Comparison of ENCODE assay signal across 8 cellular contexts in the genomic region with DNA sequence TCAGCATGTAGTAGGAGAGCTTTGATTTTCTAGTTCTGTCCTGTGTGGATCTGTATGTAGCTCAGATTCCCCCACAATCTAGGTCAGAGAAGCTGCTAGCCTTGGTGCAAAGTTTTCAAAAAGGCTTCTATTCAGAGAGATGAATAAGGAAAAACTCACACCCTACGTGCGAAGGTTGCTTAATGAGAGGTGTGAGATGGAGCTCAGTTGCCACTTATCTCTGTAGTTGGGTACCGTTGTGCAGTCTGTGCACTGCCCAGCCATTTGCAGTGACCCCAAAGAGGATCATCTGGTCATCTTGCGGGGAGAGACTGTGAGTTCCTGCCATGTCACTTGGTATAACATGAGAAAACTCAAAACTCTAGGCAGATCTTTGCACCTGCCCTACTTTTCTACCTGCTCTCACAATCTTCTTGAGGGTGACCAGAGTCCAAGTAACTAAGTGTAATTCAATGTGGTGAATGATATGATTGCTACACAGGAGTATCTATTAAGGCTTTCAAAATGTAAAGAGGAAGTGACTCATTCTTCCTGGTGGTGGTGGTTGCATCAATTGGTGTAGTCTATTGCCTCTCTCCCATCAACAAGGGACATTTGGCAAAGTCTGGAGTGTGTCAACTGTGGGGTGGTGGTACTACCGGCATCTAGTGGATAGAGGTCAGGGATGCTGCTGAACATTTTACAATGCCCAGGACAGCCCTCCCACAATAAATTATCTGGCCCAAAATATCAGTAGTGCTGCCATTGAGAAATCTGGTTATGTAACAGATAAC.
DNase-seq lines count a peak whose midpoint lies in the region; ATAC-seq, FAIRE-seq and TF ChIP-seq lines count a peak whose summit lies in the region.

No MANE protein-coding gene starts in this region.

- no peaks in the 10 kb centered on the region for H3K27me3 Mint-ChIP-seq in activated naive CD4-positive, alpha-beta T cell treated with anti-CD3 and anti-CD28 coated beads for 36 hours (ENCODE audit: low read depth)

- H3K4me3 ChIP-seq in heart right ventricle, result no peak overlapping the region

- no peaks in the 10 kb centered on the region for H3K27me3 ChIP-seq in heart right ventricle

- CTCF ChIA-PET in activated naive CD4-positive, alpha-beta T cell treated with anti-CD3 and anti-CD28 coated beads for 36 hours (lab: Charles Lee), result interaction anchor here (0.9 to 2.5 kb wide), 2 partner anchors 11 to 305 kb away, joined by 3 to 9 read pairs; no protein-coding TSS in a partner anchor

- H3K4me1 ChIP-seq in heart right ventricle, result peaks cover 0 to 64% (median 5%) of the 10 kb centered on the region in 9 donors

- H3K27ac ChIP-seq in heart right ventricle, result peak overlapping the region in 1 of 10 donors; percentile 17

- 82 to 87% methylated on average over 5 of the region's 5 CpGs for WGBS in heart right ventricle, 2 donors

- no peaks in the 10 kb centered on the region for H3K36me3 ChIP-seq in heart right ventricle

- H3K4me3 Mint-ChIP-seq in activated naive CD4-positive, alpha-beta T cell treated with anti-CD3 and anti-CD28 coated beads for 36 hours, result no peak overlapping the region

- peak; percentile 50 for DNase-seq in activated naive CD4-positive, alpha-beta T cell treated with anti-CD3 and anti-CD28 coated beads for 36 hours
- DNase-seq in activated naive CD4-positive, alpha-beta T cell treated with anti-CD3 and anti-CD28 coated beads, Interleukin-2, amount 50 U/mL, for 16 hours, result no peak
- peak; percentile 56 to 57 for DNase-seq in Kasumi-1 (lab: John Stamatoyannopoulos, UW)
- peak; percentile 19 for DNase-seq in activated T-cell treated with anti-CD3 and anti-CD28 coated beads, Interleukin-2, amount 50 U/mL, for 1 hour
- DNase-seq in heart right ventricle, result no peak
- DNase-seq in urothelium cell line (ENCODE audit: low spot score), result peak; percentile 35
- no peak for DNase-seq in NCI-H524 (lab: John Stamatoyannopoulos, UW)

- no peak for FAIRE-seq in urothelium cell line (lab: Jason Lieb, UNC)

- H3K4me1 Mint-ChIP-seq in activated naive CD4-positive, alpha-beta T cell treated with anti-CD3 and anti-CD28 coated beads for 36 hours (ENCODE audit: low read depth), result peaks cover 17% of the 10 kb centered on the region

- intact Hi-C loops in activated naive CD4-positive, alpha-beta T cell treated with anti-CD3 and anti-CD28 coated beads for 36 hours (cut with micrococcal nuclease), result loop anchor here (1.0 to 10.0 kb wide), 4 partner anchors 59 to 568 kb away; a partner anchor contains a TSS
- intact Hi-C loops in heart right ventricle (cut with DNase I), result loop anchor here in 2 of 10 donors (10.0 kb wide), 2 partner anchors 222 to 542 kb away; a partner anchor contains a TSS

- ATAC-seq in heart right ventricle (peak in 5 of 8 donors; percentile 39 to 86 (median 49)), GM18520 (IDR thresholded peaks at IDR 0.05; ENCODE audit: unreplicated experiment) (no peak)

- no peaks in the 10 kb centered on the region for H3K36me3 Mint-ChIP-seq in activated naive CD4-positive, alpha-beta T cell treated with anti-CD3 and anti-CD28 coated beads for 36 hours (ENCODE audit: low read depth)

- H3K9me3 ChIP-seq in heart right ventricle, result no peaks in the 10 kb centered on the region

- H3K27ac Mint-ChIP-seq in activated naive CD4-positive, alpha-beta T cell treated with anti-CD3 and anti-CD28 coated beads for 36 hours, result no peak overlapping the region

- no peak for TF ChIP-seq CTCF in heart right ventricle (IDR thresholded peaks at IDR 0.05)

- no peaks in the 10 kb centered on the region for H3K9me3 Mint-ChIP-seq in activated naive CD4-positive, alpha-beta T cell treated with anti-CD3 and anti-CD28 coated beads for 36 hours

Comparison
In these comparisons a context has a peak if more than half of its experiments do, and no peak if none do; other contexts are left out.
1. DNase-seq: peak in activated naive CD4-positive, alpha-beta T cell treated with anti-CD3 and anti-CD28 coated beads for 36 hours (single experiment), Kasumi-1 (2 of 2), activated T-cell treated with anti-CD3 and anti-CD28 coated beads, Interleukin-2, amount 50 U/mL, for 1 hour (single experiment) and urothelium cell line (single experiment); none in activated naive CD4-positive, alpha-beta T cell treated with anti-CD3 and anti-CD28 coated beads, Interleukin-2, amount 50 U/mL, for 16 hours (single experiment), heart right ventricle (0 of 2) and NCI-H524 (0 of 2).